9 cellular contexts compared by ENCODE assay signal in the genomic region with DNA sequence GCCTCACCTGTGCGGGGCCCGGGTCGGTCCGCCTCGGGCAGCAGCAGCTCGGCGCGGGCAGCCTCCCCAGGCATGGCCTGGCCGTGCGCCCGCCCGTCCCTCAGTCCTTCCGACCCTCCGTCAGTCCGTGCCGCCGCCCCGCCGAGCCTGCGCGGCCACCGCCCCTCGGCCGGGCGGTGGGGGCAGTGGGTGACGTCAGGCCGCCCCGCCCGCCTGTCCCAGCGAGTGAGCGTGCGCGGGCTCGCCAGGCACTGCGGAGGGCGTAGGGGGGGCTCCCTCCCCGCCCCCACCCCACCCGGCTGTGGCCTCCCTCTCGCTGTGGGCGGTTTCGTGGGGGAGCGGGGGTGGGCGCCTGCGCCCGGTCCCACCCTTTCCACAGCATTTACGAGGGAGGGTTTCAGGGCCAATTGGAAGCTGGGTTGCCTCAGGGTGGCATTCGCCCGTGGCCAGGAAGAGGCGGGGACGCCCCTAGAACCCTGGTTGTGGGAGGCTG. TPM values are rescaled to one million over a fixed set of nuclear protein-coding genes. Genes with fewer than 3 reads are reported as not detected.
DNase-seq lines count a peak whose midpoint lies in the region; TF ChIP-seq lines count a peak whose summit lies in the region.
"Had no signal": no experiment of that assay in that cellular context is flagged by ENCODE, and none has a peak within 500 bp of the region (broad histone marks: within the 10 kb centered on the region; RNA-seq: fewer than 3 reads in every experiment).

Gene NACAD, minus strand, starts transcription at position 149 of the 493 bp plus-strand sequence. Its CDS starts 75 bp downstream, at position 74.

- H3K4me3 ChIP-seq in Peyer's patch = peak within 1 kb of the TSS; percentile 27 to 57 (median 54)
- peak within 1 kb of the TSS; percentile 62 to 96 (median 87) for H3K4me3 ChIP-seq in dorsolateral prefrontal cortex
- H3K4me3 ChIP-seq in lower leg skin (ENCODE audit: low read depth, poor library complexity, severe bottlenecking) = peak within 1 kb of the TSS; percentile 13
- H3K4me3 ChIP-seq in stomach smooth muscle (ENCODE audit: low read length in 2 of 2) = peak within 1 kb of the TSS; percentile 75 to 78

- DNase-seq in DMS53 (lab: John Stamatoyannopoulos, UW) = peak; percentile 61
- DNase-seq in DMS53 treated with DMSO at 0.1 percent for 48 hours (lab: John Stamatoyannopoulos, UW; ENCODE audit: unreplicated experiment) = no peak
- DNase-seq in Peyer's patch = peak in 1 of 3 donors; percentile 56
- DNase-seq in dorsolateral prefrontal cortex = peak; percentile 79 to 92 (median 87)
- DNase-seq in lower leg skin (ENCODE audit: low spot score in 2 of 2) = no peak
- DNase-seq in NCI-H2029 treated with DMSO at 0.1 percent for 48 hours (lab: John Stamatoyannopoulos, UW) = no peak
- no peak for DNase-seq in 8988T

- WGBS in lower leg skin, 2 donors = 0% methylated on average over 10 to 23 of the region's 50 CpGs

- TF ChIP-seq POLR2A in Peyer's patch (IDR thresholded peaks at IDR 0.05) = no peak
- no peak for TF ChIP-seq POLR2A in lower leg skin (IDR thresholded peaks at IDR 0.05)

- H3K9me3 ChIP-seq in Peyer's patch = no peaks in the 10 kb centered on the region
- no peaks in the 10 kb centered on the region for H3K9me3 ChIP-seq in stomach smooth muscle (ENCODE audit: control insufficient read depth in 2 of 2, low read length in 2 of 2)

- intact Hi-C loops in dorsolateral prefrontal cortex (cut with DNase I) (loop anchor here (1.0 to 5.0 kb wide), 3 partner anchors 22 to 89 kb away; partner anchors contain the start of genes CCM2 (in 2 of the 2) and TBRG4 (in 2 of the 2)), lower leg skin (cut with DNase I; ENCODE audit: low total_unique reads) (no loop called here)

- peak within 1 kb of the TSS; percentile 14 to 67 (median 46) for H3K27ac ChIP-seq in Peyer's patch
- peak within 1 kb of the TSS; percentile 81 to 100 (median 98) for H3K27ac ChIP-seq in dorsolateral prefrontal cortex
- H3K27ac ChIP-seq in stomach smooth muscle (ENCODE audit: low read length) = peak within 1 kb of the TSS; percentile 70

- H3K36me3 ChIP-seq in Peyer's patch (no peaks in the 10 kb centered on the region), stomach smooth muscle (ENCODE audit: control insufficient read depth in 2 of 2, insufficient read depth in 2 of 2, low read length in 2 of 2) (peaks cover 2% of the 10 kb centered on the region in 2 donors)

- H3K9ac ChIP-seq in stomach smooth muscle (ENCODE audit: low read length in 2 of 2) = peak within 1 kb of the TSS; percentile 59 to 64

- TF ChIP-seq CTCF in Peyer's patch (IDR thresholded peaks at IDR 0.05) (no peak), dorsolateral prefrontal cortex (IDR thresholded peaks at IDR 0.05 in 54 of 56, conservative IDR thresholded peaks at IDR 0.05 in 2 of 56; ENCODE audit: low read depth in 1 of 56, partially characterized antibody in 56 of 56) (peak in 1 of 56 donors; percentile 8), lower leg skin (IDR thresholded peaks at IDR 0.05) (no peak)

- H3K27me3 ChIP-seq in Peyer's patch (no peaks in the 10 kb centered on the region), dorsolateral prefrontal cortex (no peaks in the 10 kb centered on the region), stomach smooth muscle (ENCODE audit: control insufficient read depth in 1 of 2, insufficient read depth in 2 of 2, low read length in 2 of 2) (no peaks in the 10 kb centered on the region)

- H3K4me1 ChIP-seq in Peyer's patch (peaks cover 0 to 11% (median 3%) of the 10 kb centered on the region in 4 donors), stomach smooth muscle (ENCODE audit: control insufficient read depth, insufficient read depth, low read length) (peaks cover 15% of the 10 kb centered on the region)

RNA-seq across cellular contexts. Expression of gene NACAD, which starts in this region (rescaled TPM):
- total RNA-seq in Peyer's patch = 10 to 100 TPM in 1 of 4 donors, 1 to 10 TPM in 2, not detected in 1; 1.5 to 13.6 (median 5.0) TPM
- 100 to 1,000 TPM in 34 of 120 experiments, 10 to 100 TPM in 86; 52.6 to 238 (median 83.3) TPM for total RNA-seq in dorsolateral prefrontal cortex
- 1 to 10 TPM in 3 of 4 donors, under 1 TPM in 1; 0.89 to 2.0 (median 1.7) TPM for total RNA-seq in lower leg skin
- total RNA-seq: T-helper 1 cell treated with Interleukin-12 subunit alpha and Interleukin-12 subunit beta and Interleukin-4 antibody, amounts not matched to agents 30 ng/mL and 1 ng/mL, for 36 hours had no signal

Comparison
In these comparisons a context has a peak if more than half of its experiments do, and no peak if none do; other contexts are left out.
1. DNase-seq: peak in DMS53 (single experiment) and dorsolateral prefrontal cortex (10 of 10); none in DMS53 treated with DMSO at 0.1 percent for 48 hours (single experiment), lower leg skin (0 of 2), NCI-H2029 treated with DMSO at 0.1 percent for 48 hours (single experiment) and 8988T (single experiment).
2. H3K27ac ChIP-seq: peak in every context shown above with its lines; median percentile 98 in dorsolateral prefrontal cortex; 70 in stomach smooth muscle; 46 in Peyer's patch.
3. H3K4me3 ChIP-seq: peak in every context shown above with its lines; median percentile 87 in dorsolateral prefrontal cortex; 76 in stomach smooth muscle; 54 in Peyer's patch; 13 in lower leg skin.